In genomic region chr20:49385471-49385870, GRCh38 we compare ENCODE assay signal across 8 cellular contexts.
DNase-seq lines count a peak whose midpoint lies in the region; ATAC-seq and TF ChIP-seq lines count a peak whose summit lies in the region.

No MANE protein-coding gene starts in this region.

- H3K36me3 Mint-ChIP-seq in Caco-2 (ENCODE audit: insufficient read depth, unreplicated experiment): no peaks in the 10 kb centered on the region
- H3K36me3 Mint-ChIP-seq in activated T-helper 1 cell treated with anti-CD3 and anti-CD28 coated beads, Interleukin-12 subunit alpha, Interleukin-12 subunit beta, Interleukin-2, Interleukin-4 antibody, amounts not matched to agents 30 ng/mL and 10 ng/mL and 1 ng/mL, durations not matched to agents 14 hours and 24 hours and 36 hours (ENCODE audit: low read depth): no peaks in the 10 kb centered on the region

- TF ChIP-seq CTCF in Caco-2 (IDR thresholded peaks at IDR 0.05; ENCODE audit: insufficient read depth in 1 of 2, low read depth in 1 of 2, low read length in 1 of 2, severe bottlenecking in 1 of 2, unreplicated experiment in 1 of 2) (no peak), HFF-Myc (IDR thresholded peaks at IDR 0.05; ENCODE audit: low read depth, low read length, missing control alignments) (no peak)

- H3K4me1 ChIP-seq in Caco-2: no peaks in the 10 kb centered on the region

- no peaks in the 10 kb centered on the region for H3K36me3 ChIP-seq in Caco-2 (ENCODE audit: control insufficient read depth, insufficient read depth, low read length)

- H3K4me3 Mint-ChIP-seq in Caco-2 (ENCODE audit: unreplicated experiment): no peak overlapping the region
- no peak overlapping the region for H3K4me3 Mint-ChIP-seq in activated T-helper 1 cell treated with anti-CD3 and anti-CD28 coated beads, Interleukin-12 subunit alpha, Interleukin-12 subunit beta, Interleukin-2, Interleukin-4 antibody, amounts not matched to agents 30 ng/mL and 10 ng/mL and 1 ng/mL, durations not matched to agents 14 hours and 24 hours and 36 hours

- BruUV-seq in Caco-2 (replicated peaks; lab: Mats Ljungman, UMichigan): no TSS peak

- DNase-seq in Caco-2: peak; percentile 69
- DNase-seq in HFF-Myc (ENCODE audit: extremely low read depth, low read depth): peak; percentile 17
- peak; percentile 68 for DNase-seq in RKO (ENCODE audit: low spot score)
- peak; percentile 24 for DNase-seq in germinal center (ENCODE audit: low spot score)
- DNase-seq in activated T-helper 1 cell treated with anti-CD3 and anti-CD28 coated beads, Interleukin-12 subunit alpha, Interleukin-12 subunit beta, Interleukin-2, Interleukin-4 antibody, amounts not matched to agents 30 ng/mL and 10 ng/mL and 1 ng/mL, durations not matched to agents 14 hours and 24 hours and 36 hours (ENCODE audit: low spot score): no peak

- H3K4me3 ChIP-seq in Caco-2 (ENCODE audit: low read depth, low read length) (no peak overlapping the region), HFF-Myc (replicated peaks; ENCODE audit: low read depth, low read length) (no peak overlapping the region)

- ATAC-seq in GM18502 (IDR thresholded peaks at IDR 0.05; ENCODE audit: poor library complexity, unreplicated experiment): no peak
- no peak for ATAC-seq in HG03565 (IDR thresholded peaks at IDR 0.05; ENCODE audit: unreplicated experiment)
- no peak for ATAC-seq in GM19397 (IDR thresholded peaks at IDR 0.05; ENCODE audit: unreplicated experiment)

- POLR2A ChIA-PET in Caco-2 (lab: Charles Lee): no interaction called here

- CTCF ChIA-PET in Caco-2 (lab: Charles Lee): interaction anchor here (0.7 to 3.3 kb wide), 15 partner anchors 9 to 525 kb away, joined by 3 to 56 read pairs (median 4); no protein-coding TSS in a partner anchor

- no peaks in the 10 kb centered on the region; the same call in 1 of the 2 replicates for H3K27me3 ChIP-seq in Caco-2 (replicated peaks; ENCODE audit: control insufficient read depth, insufficient read depth, low read length)

- intact Hi-C loops in Caco-2 (cut with micrococcal nuclease; ENCODE audit: unreplicated experiment): no loop called here
- intact Hi-C loops in activated T-helper 1 cell treated with anti-CD3 and anti-CD28 coated beads, Interleukin-12 subunit alpha, Interleukin-12 subunit beta, Interleukin-2, Interleukin-4 antibody, amounts not matched to agents 30 ng/mL and 10 ng/mL and 1 ng/mL, durations not matched to agents 14 hours and 24 hours and 36 hours (cut with micrococcal nuclease): loop anchor here (1.0 kb wide), 1 partner anchor 99 kb away; no protein-coding TSS in a partner anchor

- H3K27ac Mint-ChIP-seq in Caco-2 (ENCODE audit: unreplicated experiment): no peak overlapping the region
- no peak overlapping the region for H3K27ac Mint-ChIP-seq in activated T-helper 1 cell treated with anti-CD3 and anti-CD28 coated beads, Interleukin-12 subunit alpha, Interleukin-12 subunit beta, Interleukin-2, Interleukin-4 antibody, amounts not matched to agents 30 ng/mL and 10 ng/mL and 1 ng/mL, durations not matched to agents 14 hours and 24 hours and 36 hours

- no peaks in the 10 kb centered on the region for H3K4me1 Mint-ChIP-seq in Caco-2 (ENCODE audit: low read depth, unreplicated experiment)
- peaks cover 6% of the 10 kb centered on the region for H3K4me1 Mint-ChIP-seq in activated T-helper 1 cell treated with anti-CD3 and anti-CD28 coated beads, Interleukin-12 subunit alpha, Interleukin-12 subunit beta, Interleukin-2, Interleukin-4 antibody, amounts not matched to agents 30 ng/mL and 10 ng/mL and 1 ng/mL, durations not matched to agents 14 hours and 24 hours and 36 hours (ENCODE audit: low read depth)

- no peaks in the 10 kb centered on the region for H3K9me3 ChIP-seq in Caco-2

- H3K9me3 Mint-ChIP-seq in Caco-2 (ENCODE audit: unreplicated experiment): no peaks in the 10 kb centered on the region
- H3K9me3 Mint-ChIP-seq in activated T-helper 1 cell treated with anti-CD3 and anti-CD28 coated beads, Interleukin-12 subunit alpha, Interleukin-12 subunit beta, Interleukin-2, Interleukin-4 antibody, amounts not matched to agents 30 ng/mL and 10 ng/mL and 1 ng/mL, durations not matched to agents 14 hours and 24 hours and 36 hours: no peaks in the 10 kb centered on the region

- H3K27me3 Mint-ChIP-seq in Caco-2 (ENCODE audit: insufficient read depth, unreplicated experiment): peaks cover 23% of the 10 kb centered on the region
- peaks cover 19% of the 10 kb centered on the region for H3K27me3 Mint-ChIP-seq in activated T-helper 1 cell treated with anti-CD3 and anti-CD28 coated beads, Interleukin-12 subunit alpha, Interleukin-12 subunit beta, Interleukin-2, Interleukin-4 antibody, amounts not matched to agents 30 ng/mL and 10 ng/mL and 1 ng/mL, durations not matched to agents 14 hours and 24 hours and 36 hours (ENCODE audit: insufficient read depth)
